ENCODE assay signal across 8 cellular contexts in genomic region chr2:231961349-231962166, GRCh38. TPM values are rescaled to one million over a fixed set of nuclear protein-coding genes. Genes with fewer than 3 reads are reported as not detected.
DNase-seq lines count a peak whose midpoint lies in the region; ATAC-seq and TF ChIP-seq lines count a peak whose summit lies in the region.

TSS of gene DIS3L2 (plus strand) at chr2:231961713. CDS start at chr2:232014928, 53,215 bp downstream.

- no peak for TF ChIP-seq CTCF in SK-N-SH (IDR thresholded peaks at IDR 0.05)
- no peak for TF ChIP-seq CTCF in omental fat pad (IDR thresholded peaks at IDR 0.05)

- H2AFZ ChIP-seq in SK-N-SH (ENCODE audit: low read depth) = peak within 1 kb of the TSS; percentile 97

- WGBS in SK-N-SH (ENCODE audit: low lambda C conversion rate) = 0% methylated on average over 8 of the region's 83 CpGs

- H3K4me3 ChIP-seq in SK-N-SH (ENCODE audit: low read depth in 2 of 2, low read length in 1 of 2) = peak within 1 kb of the TSS; percentile 80 to 96

- POLR2A ChIA-PET in HEK293T (lab: Yijun Ruan, JAX) = interaction anchor here (1.3 to 1.6 kb wide), 4 partner anchors 12 to 51 kb away, joined by 4 to 5 read pairs (median 4); no protein-coding TSS in a partner anchor
- POLR2A ChIA-PET in SK-N-SH (lab: Yijun Ruan, JAX) = interaction anchor here (0.5 to 1.0 kb wide), 4 partner anchors 25 to 497 kb away, joined by 3 to 4 read pairs (median 3); partner anchors contain the start of gene NCL

- H3K27me3 ChIP-seq in SK-N-SH (ENCODE audit: insufficient read depth) = no peaks in the 10 kb centered on the region

- ATAC-seq in omental fat pad (ENCODE audit: low FRiP score) = peak; percentile 92

- H3K9me2 ChIP-seq in SK-N-SH = no peaks in the 10 kb centered on the region

- H3K9me3 ChIP-seq in SK-N-SH = no peaks in the 10 kb centered on the region

- no peaks in the 10 kb centered on the region for H4K20me1 ChIP-seq in SK-N-SH (ENCODE audit: insufficient read depth)

- DNase-seq in GM04503 (ENCODE audit: low read depth) = peak; percentile 34
- DNase-seq in HEK293T (ENCODE audit: extremely low spot score) = peak; percentile 78
- peak; percentile 73 for DNase-seq in MV-4-11 (lab: John Stamatoyannopoulos, UW)
- DNase-seq in SK-N-SH = peak; percentile 93
- DNase-seq in activated naive CD4-positive, alpha-beta T cell treated with anti-CD3 and anti-CD28 coated beads, Interleukin-2, amount 50 U/mL, for 16 hours = peak; percentile 83
- peak; percentile 22 for DNase-seq in glomerular endothelial cell (ENCODE audit: extremely low read depth, low read depth, low spot score)
- peak; percentile 49 for DNase-seq in omental fat pad (ENCODE audit: low spot score)

- peak within 1 kb of the TSS; percentile 85 for H3K9ac ChIP-seq in SK-N-SH

- no peaks in the 10 kb centered on the region for H3K36me3 ChIP-seq in SK-N-SH (replicated peaks in 1 of 2; ENCODE audit: control insufficient read depth in 1 of 2, insufficient read depth in 2 of 2, low read length in 1 of 2)

- H3K27ac ChIP-seq in SK-N-SH (ENCODE audit: low read depth in 2 of 2, low read length in 1 of 2) (peak within 1 kb of the TSS; percentile 74 to 87), temporal lobe (ENCODE audit: low read depth, low read length) (peak within 1 kb of the TSS; percentile 71)

- no peaks in the 10 kb centered on the region for H3F3A ChIP-seq in SK-N-SH (replicated peaks; ENCODE audit: insufficient read depth)

- H3K4me1 ChIP-seq in SK-N-SH (ENCODE audit: control insufficient read depth in 1 of 2, insufficient read depth in 2 of 2, low read depth in 1 of 2, low read length in 1 of 2) = peaks cover 0 to 5% of the 10 kb centered on the region in 2 experiments; a peak in 1 of 4 replicates

- CTCF ChIA-PET in HEK293T (lab: Yijun Ruan, JAX) (interaction anchor here (0.6 kb wide), 1 partner anchor 85 kb away, joined by 3 read pairs; no protein-coding TSS in a partner anchor), SK-N-SH (lab: Yijun Ruan, JAX) (interaction anchor here (1.0 to 1.5 kb wide), 2 partner anchors 32 to 36 kb away, joined by 3 to 4 read pairs; no protein-coding TSS in a partner anchor)

- TF ChIP-seq EP300 in SK-N-SH (IDR thresholded peaks at IDR 0.05; ENCODE audit: borderline replicate concordance in 1 of 2, low read depth in 1 of 2, low read length in 1 of 2) = peak in 1 of 2 experiments; percentile 61; a peak in 1 of 4 replicates

- H3K4me2 ChIP-seq in SK-N-SH = peak within 1 kb of the TSS; percentile 92

- H3K79me2 ChIP-seq in SK-N-SH (ENCODE audit: insufficient read depth) = peaks cover 49% of the 10 kb centered on the region

- no peak for TF ChIP-seq RAD21 in SK-N-SH (IDR thresholded peaks at IDR 0.05; ENCODE audit: low read length)

TF ChIP-seq in HEK293T, 16 proteins besides CTCF, POLR2A, EP300 and RAD21:
- TF ChIP-seq L3MBTL2 (conservative IDR thresholded peaks at IDR 0.05) = peak; percentile 76
- TF ChIP-seq ELF4 (IDR thresholded peaks at IDR 0.05) = peak; percentile 67; the same call in 1 of the 2 replicates
- TF ChIP-seq ARNT (IDR thresholded peaks at IDR 0.05) = no peak
- TF ChIP-seq LEF1 (IDR thresholded peaks at IDR 0.05; ENCODE audit: borderline replicate concordance) = no peak

TF ChIP-seq in SK-N-SH, 30 proteins besides CTCF, POLR2A, EP300 and RAD21:
- TF ChIP-seq USF1 (IDR thresholded peaks at IDR 0.05; ENCODE audit: borderline replicate concordance, low read depth) (peak; percentile 54), REST (IDR thresholded peaks at IDR 0.05; ENCODE audit: low read depth, low read length) (peak; percentile 51; the same call in 1 of the 2 replicates), MEF2A (IDR thresholded peaks at IDR 0.05; ENCODE audit: borderline replicate concordance, low read depth) (no peak), TCF12 (IDR thresholded peaks at IDR 0.05) (peak; percentile 14; the same call in 1 of the 2 replicates), TEAD4 (IDR thresholded peaks at IDR 0.05; ENCODE audit: borderline replicate concordance, insufficient read depth) (0 out of 2 replicates have a peak, but pooled peaks have one; percentile 22), GABPA (IDR thresholded peaks at IDR 0.05; ENCODE audit: low read depth) (peak; percentile 86), GATA2 (CRISPR knock-in tag; IDR thresholded peaks at IDR 0.05) (no peak), FOXM1 (IDR thresholded peaks at IDR 0.05; ENCODE audit: low read depth) (peak; percentile 39; the same call in 1 of the 2 replicates), ELF1 (IDR thresholded peaks at IDR 0.05) (peak; percentile 90), ZBTB33 (IDR thresholded peaks at IDR 0.05; ENCODE audit: borderline replicate concordance, low read depth) (peak; percentile 44; the same call in 1 of the 2 replicates), YY1 (IDR thresholded peaks at IDR 0.05; ENCODE audit: low read depth) (peak; percentile 58), MXI1 (IDR thresholded peaks at IDR 0.05; ENCODE audit: low read depth, low read length) (peak; percentile 62), CHD2 (IDR thresholded peaks at IDR 0.05; ENCODE audit: low read length, partially characterized antibody) (peak; percentile 46), RXRA (IDR thresholded peaks at IDR 0.05; ENCODE audit: borderline replicate concordance, low read depth) (no peak), TAF1 (IDR thresholded peaks at IDR 0.05; ENCODE audit: borderline replicate concordance, low read depth, low read length) (peak; percentile 84), MAX (IDR thresholded peaks at IDR 0.05; ENCODE audit: low read depth) (peak; percentile 93), POLR2AphosphoS5 (IDR thresholded peaks at IDR 0.05; ENCODE audit: low read depth, low read length) (peak; percentile 75), USF2 (IDR thresholded peaks at IDR 0.05; ENCODE audit: borderline replicate concordance, low read depth, low read length) (no peak)

RNA-seq across cellular contexts. Expression of gene DIS3L2, which starts in this region (rescaled TPM):
- polyA plus RNA-seq in SK-N-SH (2012; rRNA removed) = 16.4 and 17.9 TPM in 2 replicates
- polyA plus RNA-seq in SK-N-SH (2012; cell fraction: cytosol; rRNA removed) = 7.1 and 10.7 TPM in 2 replicates
- 48.6 and 53.9 TPM in 2 replicates for polyA plus RNA-seq in SK-N-SH (2012; cell fraction: nucleus; rRNA removed)
- total RNA-seq in glomerular endothelial cell (22.3 and 33.5 TPM in 2 replicates), omental fat pad (10 to 100 TPM; 22.2 to 31.6 (median 27.8) TPM), temporal lobe (26.8 TPM)

Comparison
In these comparisons a context has a peak if more than half of its experiments do, and no peak if none do; other contexts are left out.
1. Peak in every context shown above with its lines: DNase-seq, ATAC-seq, H3K4me3 ChIP-seq and H3K27ac ChIP-seq.
2. DNase-seq: peak in every context shown above with its lines; median percentile 93 in SK-N-SH; 83 in activated naive CD4-positive, alpha-beta T cell treated with anti-CD3 and anti-CD28 coated beads, Interleukin-2, amount 50 U/mL, for 16 hours; 78 in HEK293T; 73 in MV-4-11; 49 in omental fat pad; 34 in GM04503; 22 in glomerular endothelial cell.